In the genomic region with DNA sequence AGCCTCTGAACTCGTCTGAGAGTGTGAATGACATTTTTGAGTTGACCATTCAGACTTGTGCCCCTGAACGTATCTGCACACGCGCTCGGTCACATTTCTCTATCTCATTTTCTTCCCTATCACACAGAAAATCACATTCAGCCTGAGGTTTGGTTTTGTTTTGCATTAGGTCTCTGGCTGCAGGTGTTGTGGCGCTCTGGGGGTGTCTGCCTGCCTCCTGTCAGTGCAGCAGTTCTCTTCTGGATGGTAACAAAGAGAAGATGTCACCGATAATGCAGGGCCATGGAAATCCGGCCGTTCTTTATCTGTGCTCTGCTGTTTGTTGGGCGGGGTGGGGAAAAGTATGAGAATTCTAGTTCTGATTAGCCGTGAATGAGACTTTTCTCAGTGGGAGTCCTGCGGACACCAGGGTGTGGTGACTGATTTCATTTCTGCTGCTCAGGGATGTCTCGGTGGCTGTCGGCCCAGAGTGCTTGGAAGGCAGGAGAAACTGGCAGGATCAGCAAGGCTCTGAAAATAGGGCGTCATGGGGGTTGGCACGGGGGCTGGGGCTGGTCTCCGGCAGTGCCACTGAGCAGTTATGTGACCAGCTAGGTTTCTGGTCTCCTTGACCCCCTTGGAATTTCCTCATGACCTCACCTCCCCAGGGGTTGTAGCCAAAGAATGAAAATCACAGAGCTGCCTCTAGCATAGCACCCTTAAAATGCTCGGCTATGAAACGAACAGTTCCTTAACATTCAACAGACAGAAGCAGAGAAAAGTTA, we compare ENCODE assay signal across 8 cellular contexts. TPM values are rescaled to one million over a fixed set of nuclear protein-coding genes. Genes with fewer than 3 reads are reported as not detected.
A peak's percentile ranks its signal among the peaks of the same experiment; 100 is the strongest.
DNase-seq lines count a peak whose midpoint lies in the region; ATAC-seq and TF ChIP-seq lines count a peak whose summit lies in the region.

No MANE protein-coding gene starts in this region.

- no peaks in the 10 kb centered on the region for H3K9me3 ChIP-seq in iPS-15b (ENCODE audit: control insufficient read depth, insufficient read depth, low read length)

- no peak for ATAC-seq in HG02759 (IDR thresholded peaks at IDR 0.05; ENCODE audit: unreplicated experiment)
- no peak for ATAC-seq in HG02852 (IDR thresholded peaks at IDR 0.05; ENCODE audit: unreplicated experiment)

- H3K27me3 ChIP-seq in iPS-15b (ENCODE audit: control insufficient read depth, insufficient read depth, low read length), result no peaks in the 10 kb centered on the region

- H3K36me3 ChIP-seq in iPS-15b (ENCODE audit: control insufficient read depth, insufficient read depth, low read length), result no peaks in the 10 kb centered on the region

- in situ Hi-C loops in astrocyte of the spinal cord (cut with HindIII; ENCODE audit: low sequenced_read_pairs), result no loop called here

- H3K9ac ChIP-seq in iPS-15b (ENCODE audit: low read depth, low read length), result no peak overlapping the region

- H3K4me3 ChIP-seq in astrocyte of the spinal cord (ENCODE audit: low read depth, low read length) (no peak overlapping the region), iPS-15b (ENCODE audit: low read depth, low read length) (peak overlapping the region; percentile 6)

- TF ChIP-seq CTCF in astrocyte of the spinal cord (IDR thresholded peaks at IDR 0.05; ENCODE audit: low read depth, low read length), result no peak

- DNase-seq in GM03348 (ENCODE audit: low spot score) (peak; percentile 59), astrocyte of the spinal cord (ENCODE audit: low read depth, low spot score) (peak; percentile 59), renal cortical epithelial cell (ENCODE audit: low read depth) (peak; percentile 84), NCI-H774 (lab: John Stamatoyannopoulos, UW) (no peak)
- DNase-seq in activated naive CD4-positive, alpha-beta T cell treated with anti-CD3 and anti-CD28 coated beads, Interleukin-2, amount 50 U/mL, for 16 hours, result no peak

- H3K4me1 ChIP-seq in iPS-15b (ENCODE audit: control insufficient read depth, insufficient read depth, low read length), result peaks cover 27% of the 10 kb centered on the region

RNA-seq across cellular contexts. Expression of a gene that starts 5.1 kb away (rescaled TPM):
- total RNA-seq in renal cortical epithelial cell, result not detected in 2 replicates

RNA-seq across cellular contexts. Expression of a gene that starts 29.1 kb away (rescaled TPM):
- 51.4 and 261 TPM in 2 replicates for total RNA-seq in renal cortical epithelial cell

Comparison
In these comparisons a context has a peak if more than half of its experiments do, and no peak if none do; other contexts are left out.
1. DNase-seq: peak in GM03348 (single experiment), astrocyte of the spinal cord (single experiment) and renal cortical epithelial cell (single experiment); none in activated naive CD4-positive, alpha-beta T cell treated with anti-CD3 and anti-CD28 coated beads, Interleukin-2, amount 50 U/mL, for 16 hours (single experiment) and NCI-H774 (single experiment).